In the genomic region with DNA sequence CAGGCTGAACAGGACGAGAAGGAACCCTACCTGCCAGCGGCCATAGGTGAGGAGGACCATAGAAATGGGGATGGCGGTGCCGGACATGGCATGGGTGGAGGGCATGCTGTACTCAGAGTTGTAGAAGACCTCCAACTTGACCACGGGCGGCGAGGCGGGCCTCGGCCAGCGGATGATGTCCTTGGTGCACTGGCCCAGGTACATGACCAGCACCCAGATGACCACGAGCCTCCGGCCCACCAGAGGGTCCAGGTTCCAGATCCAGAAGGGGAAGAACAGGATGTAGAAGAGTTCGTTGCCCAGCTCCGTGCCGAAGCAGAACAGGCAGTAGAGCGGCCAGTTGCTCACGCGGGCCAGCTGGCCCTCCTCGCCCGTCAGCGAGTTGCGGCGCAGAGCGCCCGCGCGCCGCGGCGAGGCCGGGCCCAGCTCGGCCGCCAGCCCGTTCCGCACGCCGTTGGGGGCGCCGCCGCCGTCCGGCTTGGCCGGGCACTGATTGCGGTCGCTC, we compare ENCODE assay signal across 2 cellular contexts.
TF ChIP-seq lines count a peak whose summit lies in the region.

No MANE protein-coding gene starts in this region.

TF ChIP-seq in SK-N-SH, 30 proteins besides CTCF, POLR2A, EP300 and RAD21 (continued from another document):
- TF ChIP-seq, protein P1, sequence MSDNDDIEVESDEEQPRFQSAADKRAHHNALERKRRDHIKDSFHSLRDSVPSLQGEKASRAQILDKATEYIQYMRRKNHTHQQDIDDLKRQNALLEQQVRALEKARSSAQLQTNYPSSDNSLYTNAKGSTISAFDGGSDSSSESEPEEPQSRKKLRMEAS (IDR thresholded peaks at IDR 0.05; ENCODE audit: low read depth): no peak; the same call in 1 of the 2 replicates

TF ChIP-seq in HepG2, 621 proteins besides CTCF, POLR2A, EP300 and RAD21 (continued from another document and continues in another):
- TF ChIP-seq, protein P2, sequence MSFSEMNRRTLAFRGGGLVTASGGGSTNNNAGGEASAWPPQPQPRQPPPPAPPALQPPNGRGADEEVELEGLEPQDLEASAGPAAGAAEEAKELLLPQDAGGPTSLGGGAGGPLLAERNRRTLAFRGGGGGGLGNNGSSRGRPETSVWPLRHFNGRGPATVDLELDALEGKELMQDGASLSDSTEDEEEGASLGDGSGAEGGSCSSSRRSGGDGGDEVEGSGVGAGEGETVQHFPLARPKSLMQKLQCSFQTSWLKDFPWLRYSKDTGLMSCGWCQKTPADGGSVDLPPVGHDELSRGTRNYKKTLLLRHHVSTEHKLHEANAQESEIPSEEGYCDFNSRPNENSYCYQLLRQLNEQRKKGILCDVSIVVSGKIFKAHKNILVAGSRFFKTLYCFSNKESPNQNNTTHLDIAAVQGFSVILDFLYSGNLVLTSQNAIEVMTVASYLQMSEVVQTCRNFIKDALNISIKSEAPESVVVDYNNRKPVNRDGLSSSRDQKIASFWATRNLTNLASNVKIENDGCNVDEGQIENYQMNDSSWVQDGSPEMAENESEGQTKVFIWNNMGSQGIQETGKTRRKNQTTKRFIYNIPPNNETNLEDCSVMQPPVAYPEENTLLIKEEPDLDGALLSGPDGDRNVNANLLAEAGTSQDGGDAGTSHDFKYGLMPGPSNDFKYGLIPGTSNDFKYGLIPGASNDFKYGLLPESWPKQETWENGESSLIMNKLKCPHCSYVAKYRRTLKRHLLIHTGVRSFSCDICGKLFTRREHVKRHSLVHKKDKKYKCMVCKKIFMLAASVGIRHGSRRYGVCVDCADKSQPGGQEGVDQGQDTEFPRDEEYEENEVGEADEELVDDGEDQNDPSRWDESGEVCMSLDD (CRISPR knock-in tag; IDR thresholded peaks at IDR 0.05; ENCODE audit: borderline replicate concordance): no peak
- TF ChIP-seq, protein P3, sequence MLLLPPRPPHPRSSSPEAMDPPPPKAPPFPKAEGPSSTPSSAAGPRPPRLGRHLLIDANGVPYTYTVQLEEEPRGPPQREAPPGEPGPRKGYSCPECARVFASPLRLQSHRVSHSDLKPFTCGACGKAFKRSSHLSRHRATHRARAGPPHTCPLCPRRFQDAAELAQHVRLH (CRISPR knock-in tag; IDR thresholded peaks at IDR 0.05; ENCODE audit: borderline replicate concordance, low read depth): 0 out of 2 replicates have a peak, but pooled peaks have one; percentile 10
- TF ChIP-seq MZF1 (CRISPR knock-in tag; IDR thresholded peaks at IDR 0.05; ENCODE audit: borderline replicate concordance): no peak
- TF ChIP-seq YY1 (IDR thresholded peaks at IDR 0.05; ENCODE audit: insufficient read depth, insufficient replicate concordance, low read depth, low read length): peak; percentile 12
- TF ChIP-seq, protein P4, sequence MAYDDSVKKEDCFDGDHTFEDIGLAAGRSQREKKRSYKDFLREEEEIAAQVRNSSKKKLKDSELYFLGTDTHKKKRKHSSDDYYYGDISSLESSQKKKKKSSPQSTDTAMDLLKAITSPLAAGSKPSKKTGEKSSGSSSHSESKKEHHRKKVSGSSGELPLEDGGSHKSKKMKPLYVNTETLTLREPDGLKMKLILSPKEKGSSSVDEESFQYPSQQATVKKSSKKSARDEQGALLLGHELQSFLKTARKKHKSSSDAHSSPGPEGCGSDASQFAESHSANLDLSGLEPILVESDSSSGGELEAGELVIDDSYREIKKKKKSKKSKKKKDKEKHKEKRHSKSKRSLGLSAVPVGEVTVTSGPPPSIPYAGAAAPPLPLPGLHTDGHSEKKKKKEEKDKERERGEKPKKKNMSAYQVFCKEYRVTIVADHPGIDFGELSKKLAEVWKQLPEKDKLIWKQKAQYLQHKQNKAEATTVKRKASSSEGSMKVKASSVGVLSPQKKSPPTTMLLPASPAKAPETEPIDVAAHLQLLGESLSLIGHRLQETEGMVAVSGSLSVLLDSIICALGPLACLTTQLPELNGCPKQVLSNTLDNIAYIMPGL (CRISPR knock-in tag; IDR thresholded peaks at IDR 0.05; ENCODE audit: borderline replicate concordance in 1 of 2, low read depth in 1 of 2): peak in 1 of 2 experiments; percentile 40; a peak in 1 of 4 replicates
- peak; percentile 27; the same call in 1 of the 2 replicates for TF ChIP-seq NFKB2 (CRISPR knock-in tag; IDR thresholded peaks at IDR 0.05; ENCODE audit: borderline replicate concordance)
- no peak for TF ChIP-seq ZNF616 (CRISPR knock-in tag; IDR thresholded peaks at IDR 0.05; ENCODE audit: low read depth)
- no peak for TF ChIP-seq SOX5 (CRISPR knock-in tag; IDR thresholded peaks at IDR 0.05; ENCODE audit: borderline replicate concordance)
- no peak for TF ChIP-seq KLF12 (CRISPR knock-in tag; IDR thresholded peaks at IDR 0.05; ENCODE audit: borderline replicate concordance)
- no peak for TF ChIP-seq ZSCAN30 (CRISPR knock-in tag; IDR thresholded peaks at IDR 0.05)
- TF ChIP-seq ERF (CRISPR knock-in tag; IDR thresholded peaks at IDR 0.05): no peak; the same call in 1 of the 2 replicates
- 0 out of 2 replicates have a peak, but pooled peaks have one; percentile 54 for TF ChIP-seq ZNF678 (CRISPR knock-in tag; IDR thresholded peaks at IDR 0.05)
- TF ChIP-seq ZNF263 (CRISPR knock-in tag; IDR thresholded peaks at IDR 0.05): peak; percentile 58; the same call in 1 of the 2 replicates
- peak; percentile 1; the same call in 1 of the 2 replicates for TF ChIP-seq HOXA5 (CRISPR knock-in tag; IDR thresholded peaks at IDR 0.05)
- TF ChIP-seq, protein P5, sequence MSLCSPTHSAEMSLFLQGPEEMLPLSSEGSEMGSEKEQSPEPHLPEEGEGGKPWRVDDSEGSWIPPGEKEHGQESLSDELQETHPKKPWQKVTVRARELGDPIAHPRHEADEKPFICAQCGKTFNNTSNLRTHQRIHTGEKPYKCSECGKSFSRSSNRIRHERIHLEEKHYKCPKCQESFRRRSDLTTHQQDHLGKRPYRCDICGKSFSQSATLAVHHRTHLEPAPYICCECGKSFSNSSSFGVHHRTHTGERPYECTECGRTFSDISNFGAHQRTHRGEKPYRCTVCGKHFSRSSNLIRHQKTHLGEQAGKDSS (CRISPR knock-in tag; IDR thresholded peaks at IDR 0.05; ENCODE audit: borderline replicate concordance, low read depth): no peak
- TF ChIP-seq HNRNPUL1 (IDR thresholded peaks at IDR 0.05; ENCODE audit: low read depth, low read length): no peak
- TF ChIP-seq, protein P6, sequence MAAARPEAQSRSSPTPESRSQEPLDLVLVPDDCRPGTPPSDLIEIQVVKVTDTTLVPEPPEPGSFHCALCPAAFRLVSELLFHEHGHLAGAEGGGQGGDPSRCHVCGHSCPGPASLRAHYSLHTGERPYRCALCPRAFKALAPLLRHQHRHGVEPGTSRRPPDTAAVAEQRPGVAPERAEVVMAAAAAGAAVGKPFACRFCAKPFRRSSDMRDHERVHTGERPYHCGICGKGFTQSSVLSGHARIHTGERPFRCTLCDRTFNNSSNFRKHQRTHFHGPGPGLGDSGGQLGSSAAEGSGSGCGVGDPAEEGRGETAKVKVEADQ (CRISPR knock-in tag; IDR thresholded peaks at IDR 0.05; ENCODE audit: borderline replicate concordance): peak; percentile 12; the same call in 1 of the 2 replicates
- TF ChIP-seq ZFP37 (CRISPR knock-in tag; IDR thresholded peaks at IDR 0.05; ENCODE audit: borderline replicate concordance): no peak
- peak; percentile 16 for TF ChIP-seq ZBTB7B (CRISPR knock-in tag; IDR thresholded peaks at IDR 0.05)
- TF ChIP-seq MXD4 (CRISPR knock-in tag; IDR thresholded peaks at IDR 0.05): 0 out of 2 replicates have a peak, but pooled peaks have one; percentile 12
- no peak for TF ChIP-seq FOXK2 (IDR thresholded peaks at IDR 0.05)
- peak; percentile 68; the same call in 1 of the 2 replicates for TF ChIP-seq ZFX (CRISPR knock-in tag; IDR thresholded peaks at IDR 0.05; ENCODE audit: low read depth)
- no peak for TF ChIP-seq ZNF234 (CRISPR knock-in tag; conservative IDR thresholded peaks at IDR 0.05)
- TF ChIP-seq, protein P7, sequence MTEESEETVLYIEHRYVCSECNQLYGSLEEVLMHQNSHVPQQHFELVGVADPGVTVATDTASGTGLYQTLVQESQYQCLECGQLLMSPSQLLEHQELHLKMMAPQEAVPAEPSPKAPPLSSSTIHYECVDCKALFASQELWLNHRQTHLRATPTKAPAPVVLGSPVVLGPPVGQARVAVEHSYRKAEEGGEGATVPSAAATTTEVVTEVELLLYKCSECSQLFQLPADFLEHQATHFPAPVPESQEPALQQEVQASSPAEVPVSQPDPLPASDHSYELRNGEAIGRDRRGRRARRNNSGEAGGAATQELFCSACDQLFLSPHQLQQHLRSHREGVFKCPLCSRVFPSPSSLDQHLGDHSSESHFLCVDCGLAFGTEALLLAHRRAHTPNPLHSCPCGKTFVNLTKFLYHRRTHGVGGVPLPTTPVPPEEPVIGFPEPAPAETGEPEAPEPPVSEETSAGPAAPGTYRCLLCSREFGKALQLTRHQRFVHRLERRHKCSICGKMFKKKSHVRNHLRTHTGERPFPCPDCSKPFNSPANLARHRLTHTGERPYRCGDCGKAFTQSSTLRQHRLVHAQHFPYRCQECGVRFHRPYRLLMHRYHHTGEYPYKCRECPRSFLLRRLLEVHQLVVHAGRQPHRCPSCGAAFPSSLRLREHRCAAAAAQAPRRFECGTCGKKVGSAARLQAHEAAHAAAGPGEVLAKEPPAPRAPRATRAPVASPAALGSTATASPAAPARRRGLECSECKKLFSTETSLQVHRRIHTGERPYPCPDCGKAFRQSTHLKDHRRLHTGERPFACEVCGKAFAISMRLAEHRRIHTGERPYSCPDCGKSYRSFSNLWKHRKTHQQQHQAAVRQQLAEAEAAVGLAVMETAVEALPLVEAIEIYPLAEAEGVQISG (CRISPR knock-in tag; IDR thresholded peaks at IDR 0.05): peak; percentile 68; the same call in 1 of the 2 replicates
- 0 out of 2 replicates have a peak, but pooled peaks have one; percentile 17 for TF ChIP-seq ZNF430 (CRISPR knock-in tag; IDR thresholded peaks at IDR 0.05)
- TF ChIP-seq ZFP1 (CRISPR knock-in tag; IDR thresholded peaks at IDR 0.05): no peak
- TF ChIP-seq ZNF782 (CRISPR knock-in tag; IDR thresholded peaks at IDR 0.05; ENCODE audit: borderline replicate concordance): 0 out of 2 replicates have a peak, but pooled peaks have one; percentile 33
- TF ChIP-seq, protein P8, sequence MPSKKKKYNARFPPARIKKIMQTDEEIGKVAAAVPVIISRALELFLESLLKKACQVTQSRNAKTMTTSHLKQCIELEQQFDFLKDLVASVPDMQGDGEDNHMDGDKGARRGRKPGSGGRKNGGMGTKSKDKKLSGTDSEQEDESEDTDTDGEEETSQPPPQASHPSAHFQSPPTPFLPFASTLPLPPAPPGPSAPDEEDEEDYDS (CRISPR knock-in tag; IDR thresholded peaks at IDR 0.05): no peak
- TF ChIP-seq, protein P9, sequence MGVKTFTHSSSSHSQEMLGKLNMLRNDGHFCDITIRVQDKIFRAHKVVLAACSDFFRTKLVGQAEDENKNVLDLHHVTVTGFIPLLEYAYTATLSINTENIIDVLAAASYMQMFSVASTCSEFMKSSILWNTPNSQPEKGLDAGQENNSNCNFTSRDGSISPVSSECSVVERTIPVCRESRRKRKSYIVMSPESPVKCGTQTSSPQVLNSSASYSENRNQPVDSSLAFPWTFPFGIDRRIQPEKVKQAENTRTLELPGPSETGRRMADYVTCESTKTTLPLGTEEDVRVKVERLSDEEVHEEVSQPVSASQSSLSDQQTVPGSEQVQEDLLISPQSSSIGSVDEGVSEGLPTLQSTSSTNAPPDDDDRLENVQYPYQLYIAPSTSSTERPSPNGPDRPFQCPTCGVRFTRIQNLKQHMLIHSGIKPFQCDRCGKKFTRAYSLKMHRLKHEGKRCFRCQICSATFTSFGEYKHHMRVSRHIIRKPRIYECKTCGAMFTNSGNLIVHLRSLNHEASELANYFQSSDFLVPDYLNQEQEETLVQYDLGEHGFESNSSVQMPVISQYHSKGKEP (CRISPR knock-in tag; IDR thresholded peaks at IDR 0.05): 0 out of 2 replicates have a peak, but pooled peaks have one; percentile 43
- 0 out of 2 replicates have a peak, but pooled peaks have one; percentile 53 for TF ChIP-seq TOPORS (CRISPR knock-in tag; IDR thresholded peaks at IDR 0.05)
- TF ChIP-seq ZNF274 (CRISPR knock-in tag; IDR thresholded peaks at IDR 0.05): 0 out of 2 replicates have a peak, but pooled peaks have one; percentile 43
- no peak for TF ChIP-seq SNAPC2 (CRISPR knock-in tag; IDR thresholded peaks at IDR 0.05)
- TF ChIP-seq ZFY (CRISPR knock-in tag; IDR thresholded peaks at IDR 0.05): no peak
- TF ChIP-seq KDM2A (CRISPR knock-in tag; IDR thresholded peaks at IDR 0.05; ENCODE audit: borderline replicate concordance, low read depth): peak; percentile 56; the same call in 1 of the 2 replicates
- TF ChIP-seq ZNF431 (CRISPR knock-in tag; IDR thresholded peaks at IDR 0.05; ENCODE audit: borderline replicate concordance, low read depth): 0 out of 2 replicates have a peak, but pooled peaks have one; percentile 18
- no peak for TF ChIP-seq SP140L (CRISPR knock-in tag; IDR thresholded peaks at IDR 0.05; ENCODE audit: borderline replicate concordance)
- TF ChIP-seq, protein P10, sequence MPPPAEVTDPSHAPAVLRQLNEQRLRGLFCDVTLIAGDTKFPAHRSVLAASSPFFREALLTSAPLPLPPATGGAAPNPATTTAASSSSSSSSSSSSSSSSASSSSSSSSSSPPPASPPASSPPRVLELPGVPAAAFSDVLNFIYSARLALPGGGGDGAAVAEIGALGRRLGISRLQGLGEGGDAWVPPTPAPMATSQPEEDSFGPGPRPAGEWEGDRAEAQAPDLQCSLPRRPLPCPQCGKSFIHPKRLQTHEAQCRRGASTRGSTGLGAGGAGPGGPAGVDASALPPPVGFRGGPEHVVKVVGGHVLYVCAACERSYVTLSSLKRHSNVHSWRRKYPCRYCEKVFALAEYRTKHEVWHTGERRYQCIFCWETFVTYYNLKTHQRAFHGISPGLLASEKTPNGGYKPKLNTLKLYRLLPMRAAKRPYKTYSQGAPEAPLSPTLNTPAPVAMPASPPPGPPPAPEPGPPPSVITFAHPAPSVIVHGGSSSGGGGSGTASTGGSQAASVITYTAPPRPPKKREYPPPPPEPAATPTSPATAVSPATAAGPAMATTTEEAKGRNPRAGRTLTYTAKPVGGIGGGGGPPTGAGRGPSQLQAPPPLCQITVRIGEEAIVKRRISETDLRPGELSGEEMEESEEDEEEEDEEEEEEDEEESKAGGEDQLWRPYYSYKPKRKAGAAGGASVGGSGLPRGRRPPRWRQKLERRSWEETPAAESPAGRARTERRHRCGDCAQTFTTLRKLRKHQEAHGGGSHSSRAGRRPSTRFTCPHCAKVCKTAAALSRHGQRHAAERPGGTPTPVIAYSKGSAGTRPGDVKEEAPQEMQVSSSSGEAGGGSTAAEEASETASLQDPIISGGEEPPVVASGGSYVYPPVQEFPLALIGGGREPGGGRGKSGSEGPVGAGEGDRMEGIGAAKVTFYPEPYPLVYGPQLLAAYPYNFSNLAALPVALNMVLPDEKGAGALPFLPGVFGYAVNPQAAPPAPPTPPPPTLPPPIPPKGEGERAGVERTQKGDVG (CRISPR knock-in tag; IDR thresholded peaks at IDR 0.05; ENCODE audit: borderline replicate concordance): no peak
- TF ChIP-seq, protein P11, sequence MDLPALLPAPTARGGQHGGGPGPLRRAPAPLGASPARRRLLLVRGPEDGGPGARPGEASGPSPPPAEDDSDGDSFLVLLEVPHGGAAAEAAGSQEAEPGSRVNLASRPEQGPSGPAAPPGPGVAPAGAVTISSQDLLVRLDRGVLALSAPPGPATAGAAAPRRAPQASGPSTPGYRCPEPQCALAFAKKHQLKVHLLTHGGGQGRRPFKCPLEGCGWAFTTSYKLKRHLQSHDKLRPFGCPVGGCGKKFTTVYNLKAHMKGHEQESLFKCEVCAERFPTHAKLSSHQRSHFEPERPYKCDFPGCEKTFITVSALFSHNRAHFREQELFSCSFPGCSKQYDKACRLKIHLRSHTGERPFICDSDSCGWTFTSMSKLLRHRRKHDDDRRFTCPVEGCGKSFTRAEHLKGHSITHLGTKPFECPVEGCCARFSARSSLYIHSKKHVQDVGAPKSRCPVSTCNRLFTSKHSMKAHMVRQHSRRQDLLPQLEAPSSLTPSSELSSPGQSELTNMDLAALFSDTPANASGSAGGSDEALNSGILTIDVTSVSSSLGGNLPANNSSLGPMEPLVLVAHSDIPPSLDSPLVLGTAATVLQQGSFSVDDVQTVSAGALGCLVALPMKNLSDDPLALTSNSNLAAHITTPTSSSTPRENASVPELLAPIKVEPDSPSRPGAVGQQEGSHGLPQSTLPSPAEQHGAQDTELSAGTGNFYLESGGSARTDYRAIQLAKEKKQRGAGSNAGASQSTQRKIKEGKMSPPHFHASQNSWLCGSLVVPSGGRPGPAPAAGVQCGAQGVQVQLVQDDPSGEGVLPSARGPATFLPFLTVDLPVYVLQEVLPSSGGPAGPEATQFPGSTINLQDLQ (CRISPR knock-in tag; IDR thresholded peaks at IDR 0.05): no peak
